Comparison of ENCODE assay signal across 10 cellular contexts in genomic region chr18:59878644-59879043, GRCh38. TPM values are rescaled to one million over a fixed set of nuclear protein-coding genes. Genes with fewer than 3 reads are reported as not detected.
DNase-seq lines count a peak whose midpoint lies in the region; ATAC-seq lines count a peak whose summit lies in the region.
"Had no signal": no experiment of that assay in that cellular context is flagged by ENCODE, and none has a peak within 500 bp of the region (broad histone marks: within the 10 kb centered on the region; RNA-seq: fewer than 3 reads in every experiment).

No MANE protein-coding gene starts in this region.

- WGBS in mesenchymal stem cell = 100% methylated on average over 1 of the region's 1 CpG

- no peaks in the 10 kb centered on the region for H3K27me3 ChIP-seq in mesenchymal stem cell (ENCODE audit: control insufficient read depth in 1 of 2, insufficient read depth in 1 of 2, low read length in 2 of 2)

- H3K4me3 ChIP-seq in mesenchymal stem cell (ENCODE audit: insufficient read depth in 1 of 2, low read depth in 1 of 2, low read length in 2 of 2) = no peak overlapping the region
- H3K4me3 ChIP-seq: skin epidermis had no signal

- no peak overlapping the region for H3K14ac ChIP-seq in mesenchymal stem cell (ENCODE audit: low read length in 2 of 2)

- no peaks in the 10 kb centered on the region for H3K36me3 ChIP-seq in mesenchymal stem cell (ENCODE audit: control insufficient read depth in 1 of 2, insufficient read depth in 2 of 2, low read depth in 1 of 2, low read length in 2 of 2)

- H3K9ac ChIP-seq in mesenchymal stem cell (ENCODE audit: low read length) = no peak overlapping the region

- peak overlapping the region in 1 of 2 experiments; percentile 49 for H3K4ac ChIP-seq in mesenchymal stem cell (ENCODE audit: low read depth in 1 of 2, low read length in 2 of 2)

- H2BK120ac ChIP-seq in mesenchymal stem cell (ENCODE audit: low read depth, low read length) = no peak overlapping the region

- no peak overlapping the region for H2BK15ac ChIP-seq in mesenchymal stem cell (ENCODE audit: low read depth, poor library complexity, severe bottlenecking)

- no peak overlapping the region for H2BK5ac ChIP-seq in mesenchymal stem cell (ENCODE audit: low read depth, low read length, poor library complexity, severe bottlenecking)

- H2BK12ac ChIP-seq in mesenchymal stem cell (ENCODE audit: low read length in 2 of 2) = peak overlapping the region in 1 of 2 experiments; percentile 54

- no peak overlapping the region for H3K27ac ChIP-seq in mesenchymal stem cell (ENCODE audit: low read length, poor library complexity, severe bottlenecking)
- H3K27ac ChIP-seq: RWPE1, skin epidermis had no signal

- no peaks in the 10 kb centered on the region for H3K9me3 ChIP-seq in mesenchymal stem cell (ENCODE audit: control insufficient read depth, low read length)

- no peak overlapping the region for H4K8ac ChIP-seq in mesenchymal stem cell (ENCODE audit: low read length)

- no peak overlapping the region for H4K91ac ChIP-seq in mesenchymal stem cell (ENCODE audit: low read length)

- no peak overlapping the region for H2AK5ac ChIP-seq in mesenchymal stem cell (ENCODE audit: low read length, severe bottlenecking)

- no peak overlapping the region for H3K18ac ChIP-seq in mesenchymal stem cell (ENCODE audit: low read depth in 1 of 2, low read length in 2 of 2)

- ATAC-seq in GM18868 (IDR thresholded peaks at IDR 0.05; ENCODE audit: unreplicated experiment) (peak; percentile 52), GM21717 (IDR thresholded peaks at IDR 0.05; ENCODE audit: unreplicated experiment) (peak; percentile 49), HG03432 (IDR thresholded peaks at IDR 0.05; ENCODE audit: unreplicated experiment) (peak; percentile 44), HG03196 (IDR thresholded peaks at IDR 0.05; ENCODE audit: unreplicated experiment) (no peak)
- ATAC-seq: WTC11 had no signal

- DNase-seq in mesenchymal stem cell = peak; percentile 30
- no peak for DNase-seq in HT-29 (ENCODE audit: low spot score)
- DNase-seq in A172 (ENCODE audit: low spot score) = no peak

- H2AFZ ChIP-seq in mesenchymal stem cell (ENCODE audit: low read depth, low read length) = no peak overlapping the region

- no peaks in the 10 kb centered on the region for H3K79me1 ChIP-seq in mesenchymal stem cell (replicated peaks; ENCODE audit: low read length, poor library complexity, severe bottlenecking)

- H3K23ac ChIP-seq in mesenchymal stem cell (ENCODE audit: low read length in 2 of 2) = no peak overlapping the region

- H3K4me2 ChIP-seq in mesenchymal stem cell (ENCODE audit: low read length, poor library complexity, severe bottlenecking) = no peak overlapping the region

- H3K4me1 ChIP-seq in mesenchymal stem cell (ENCODE audit: control insufficient read depth, insufficient read depth, low read depth, low read length) = peaks cover 8% of the 10 kb centered on the region

RNA-seq across cellular contexts. Expression of gene PMAIP1, which starts 21.2 kb away (rescaled TPM):
- 84.5 TPM for polyA plus RNA-seq in mesenchymal stem cell (2013, experiment 1 of 2)
- 88.7 TPM for polyA plus RNA-seq in mesenchymal stem cell (2013, experiment 2 of 2)
- total RNA-seq in HT-29 (2014; rRNA removed; shearing (Covaris generic)) = 10.4 and 10.5 TPM in 2 replicates
- 14.7 and 23.2 TPM in 2 replicates for total RNA-seq in A172 (2014; rRNA removed; shearing (Covaris generic))
